10 cellular contexts compared by ENCODE assay signal in genomic region chr3:178097576-178097975, GRCh38.
DNase-seq lines count a peak whose midpoint lies in the region; ATAC-seq, FAIRE-seq and TF ChIP-seq lines count a peak whose summit lies in the region.
"Had no signal": no experiment of that assay in that cellular context is flagged by ENCODE, and none has a peak within 500 bp of the region (broad histone marks: within the 10 kb centered on the region; RNA-seq: fewer than 3 reads in every experiment).

No MANE protein-coding gene starts in this region.

- no peak overlapping the region for H3K27ac ChIP-seq in astrocyte (ENCODE audit: low read depth, low read length)

- no peaks in the 10 kb centered on the region for H3K36me3 ChIP-seq in astrocyte (ENCODE audit: insufficient read depth, low read length)

- intact Hi-C loops in left cardiac atrium (cut with DNase I): no loop called here

- peak; percentile 81 to 97 for ATAC-seq in left cardiac atrium
- no peak for ATAC-seq in GM21723 (IDR thresholded peaks at IDR 0.05; ENCODE audit: unreplicated experiment)
- no peak for ATAC-seq in GM18519 (IDR thresholded peaks at IDR 0.05; ENCODE audit: low FRiP score, unreplicated experiment)
- ATAC-seq: stimulated activated naive CD8-positive, alpha-beta T cell treated with anti-CD3 and anti-CD28 coated beads, Interleukin-15, Interleukin-2, amounts not matched to agents 100 U/mL and 50 U/mL, for 24 hours had no signal

- no peak overlapping the region for H3K4me2 ChIP-seq in astrocyte (ENCODE audit: low read length)

- no peak overlapping the region for H3K4me3 Mint-ChIP-seq in astrocyte (ENCODE audit: unreplicated experiment)

- H2AFZ ChIP-seq in astrocyte (ENCODE audit: low read depth, low read length): no peak overlapping the region

- H3K27me3 Mint-ChIP-seq in astrocyte (ENCODE audit: low read depth, unreplicated experiment): no peaks in the 10 kb centered on the region

- H3K4me1 ChIP-seq in astrocyte (ENCODE audit: insufficient read depth, low read length): no peaks in the 10 kb centered on the region

- peak; percentile 86 for DNase-seq in HCEC 1CT
- DNase-seq in astrocyte (ENCODE audit: low read depth): peak; percentile 85
- peak; percentile 24 for DNase-seq in left cardiac atrium
- DNase-seq in skeletal muscle cell (ENCODE audit: low read depth): peak; percentile 95
- DNase-seq in NCI-H774 (lab: John Stamatoyannopoulos, UW): no peak
- DNase-seq: activated T-cell treated with anti-CD3 and anti-CD28 coated beads for 4 hours; hypothalamus; stimulated activated naive CD8-positive, alpha-beta T cell treated with anti-CD3 and anti-CD28 coated beads, Interleukin-15, Interleukin-2, amounts not matched to agents 100 U/mL and 50 U/mL, for 24 hours had no signal

- H3K9me3 ChIP-seq in astrocyte (ENCODE audit: insufficient read depth, low read depth, low read length): no peaks in the 10 kb centered on the region

- no peak for FAIRE-seq in astrocyte (lab: Jason Lieb, UNC)

- H3K9ac ChIP-seq in astrocyte (ENCODE audit: low read length): no peak overlapping the region

- no peaks in the 10 kb centered on the region for H4K20me1 ChIP-seq in astrocyte (ENCODE audit: insufficient read depth, low read length)

- H3K4me3 ChIP-seq in astrocyte (ENCODE audit: insufficient read depth, low read depth, low read length) (no peak overlapping the region), skeletal muscle cell (ENCODE audit: low read depth, low read length) (no peak overlapping the region)

- no peaks in the 10 kb centered on the region for H3K27me3 ChIP-seq in astrocyte (ENCODE audit: insufficient read depth, low read length)

- no peaks in the 10 kb centered on the region for H3K79me2 ChIP-seq in astrocyte (ENCODE audit: insufficient read depth, low read length)

- H3K9me3 Mint-ChIP-seq in astrocyte (ENCODE audit: unreplicated experiment): peaks cover 2% of the 10 kb centered on the region

- no peak overlapping the region for H3K27ac Mint-ChIP-seq in astrocyte (ENCODE audit: unreplicated experiment)

- no peaks in the 10 kb centered on the region for H3K36me3 Mint-ChIP-seq in astrocyte (ENCODE audit: low read depth, unreplicated experiment)

- peaks cover 3% of the 10 kb centered on the region for H3K4me1 Mint-ChIP-seq in astrocyte (ENCODE audit: low read depth, unreplicated experiment)

- TF ChIP-seq CTCF in astrocyte (IDR thresholded peaks at IDR 0.05; ENCODE audit: insufficient read depth, low read depth, low read length): no peak

Comparison
In these comparisons a context has a peak if more than half of its experiments do, and no peak if none do; other contexts are left out.
1. ATAC-seq: peak in left cardiac atrium (2 of 2); none in GM21723 (single experiment) and GM18519 (single experiment).